ENCODE assay signal across 9 cellular contexts in the genomic region with DNA sequence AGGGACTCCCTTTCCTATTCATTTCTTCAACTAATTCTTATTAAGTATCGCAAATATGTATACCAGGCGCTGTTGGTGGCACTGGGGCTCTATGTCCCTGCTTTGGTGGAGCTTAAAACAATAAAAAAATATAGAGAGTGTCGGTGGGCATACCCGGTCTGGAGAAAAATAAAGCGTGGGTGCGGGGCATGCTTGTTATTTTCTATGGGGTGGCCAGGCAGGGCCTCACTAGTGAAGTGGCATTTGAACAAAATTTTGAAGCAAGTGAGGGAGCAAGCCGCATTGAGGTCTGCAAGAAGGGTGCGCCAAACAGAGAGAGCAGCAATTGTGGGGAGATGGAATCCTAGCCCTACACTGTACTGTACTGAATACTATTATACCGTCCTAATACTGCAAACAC. TPM values are rescaled to one million over a fixed set of nuclear protein-coding genes. Genes with fewer than 3 reads are reported as not detected.
A peak's percentile ranks its signal among the peaks of the same experiment; 100 is the strongest.
DNase-seq lines count a peak whose midpoint lies in the region; ATAC-seq and TF ChIP-seq lines count a peak whose summit lies in the region.
"Had no signal": no experiment of that assay in that cellular context is flagged by ENCODE, and none has a peak within 500 bp of the region (broad histone marks: within the 10 kb centered on the region; RNA-seq: fewer than 3 reads in every experiment).

No MANE protein-coding gene starts in this region.

- intact Hi-C loops in lower lobe of right lung (cut with DNase I), result no loop called here

- peaks cover 17% of the 10 kb centered on the region for H3K27me3 Mint-ChIP-seq in activated T-cell treated with anti-CD3 and anti-CD28 coated beads, Interleukin-2, amount 50 U/mL, for 24 hours
- peaks cover 3% of the 10 kb centered on the region for H3K27me3 Mint-ChIP-seq in activated naive CD8-positive, alpha-beta T cell treated with anti-CD3 and anti-CD28 coated beads for 36 hours

- H3K4me1 ChIP-seq in lower lobe of right lung, result peaks cover 4% of the 10 kb centered on the region
- peaks cover 2 to 18% of the 10 kb centered on the region in 2 donors for H3K4me1 ChIP-seq in thoracic aorta (ENCODE audit: control insufficient read depth in 1 of 2, low read depth in 2 of 2)

- H3K36me3 Mint-ChIP-seq in activated T-cell treated with anti-CD3 and anti-CD28 coated beads, Interleukin-2, amount 50 U/mL, for 24 hours (ENCODE audit: low read depth), result peaks cover 22% of the 10 kb centered on the region
- H3K36me3 Mint-ChIP-seq in activated naive CD8-positive, alpha-beta T cell treated with anti-CD3 and anti-CD28 coated beads for 36 hours, result peaks cover 6% of the 10 kb centered on the region

- peaks cover 30% of the 10 kb centered on the region for H3K4me1 Mint-ChIP-seq in activated T-cell treated with anti-CD3 and anti-CD28 coated beads, Interleukin-2, amount 50 U/mL, for 24 hours (ENCODE audit: low read depth)
- peaks cover 19% of the 10 kb centered on the region for H3K4me1 Mint-ChIP-seq in activated naive CD8-positive, alpha-beta T cell treated with anti-CD3 and anti-CD28 coated beads for 36 hours

- H3K4me3 Mint-ChIP-seq in activated T-cell treated with anti-CD3 and anti-CD28 coated beads, Interleukin-2, amount 50 U/mL, for 24 hours, result peak overlapping the region; percentile 76
- H3K4me3 Mint-ChIP-seq in activated naive CD8-positive, alpha-beta T cell treated with anti-CD3 and anti-CD28 coated beads for 36 hours, result peak overlapping the region; percentile 93

- peak overlapping the region; percentile 60 for H3K27ac Mint-ChIP-seq in activated T-cell treated with anti-CD3 and anti-CD28 coated beads, Interleukin-2, amount 50 U/mL, for 24 hours
- peak overlapping the region; percentile 79 for H3K27ac Mint-ChIP-seq in activated naive CD8-positive, alpha-beta T cell treated with anti-CD3 and anti-CD28 coated beads for 36 hours

- H3K27ac ChIP-seq in lower lobe of right lung, result peak overlapping the region; percentile 90
- peak overlapping the region; percentile 84 to 90 for H3K27ac ChIP-seq in thoracic aorta

- no peak for DNase-seq in activated T-cell treated with anti-CD3 and anti-CD28 coated beads, Interleukin-2, amount 50 U/mL, for 24 hours
- DNase-seq in activated T-cell treated with anti-CD3 and anti-CD28 coated beads for 4 hours (no peak), lower lobe of right lung (no peak), thoracic aorta (ENCODE audit: low spot score) (no peak), H7 (no peak), NCI-H345 treated with DMSO at 0.1 percent for 48 hours (lab: John Stamatoyannopoulos, UW; ENCODE audit: unreplicated experiment) (no peak), NCI-H128 (lab: John Stamatoyannopoulos, UW; ENCODE audit: unreplicated experiment) (no peak)
- no peak for DNase-seq in activated naive CD8-positive, alpha-beta T cell treated with anti-CD3 and anti-CD28 coated beads for 36 hours

- H3K9me3 ChIP-seq in lower lobe of right lung (no peaks in the 10 kb centered on the region), thoracic aorta (no peaks in the 10 kb centered on the region)

- no peaks in the 10 kb centered on the region for H3K27me3 ChIP-seq in lower lobe of right lung (ENCODE audit: low read depth)
- no peaks in the 10 kb centered on the region for H3K27me3 ChIP-seq in thoracic aorta (replicated peaks; ENCODE audit: insufficient read depth)
- peaks cover 2% of the 10 kb centered on the region for H3K27me3 ChIP-seq in H7 (ENCODE audit: control insufficient read depth, insufficient read depth, low read length)

- no peaks in the 10 kb centered on the region for H3K9me3 Mint-ChIP-seq in activated T-cell treated with anti-CD3 and anti-CD28 coated beads, Interleukin-2, amount 50 U/mL, for 24 hours
- no peaks in the 10 kb centered on the region for H3K9me3 Mint-ChIP-seq in activated naive CD8-positive, alpha-beta T cell treated with anti-CD3 and anti-CD28 coated beads for 36 hours

- H3K4me3 ChIP-seq in lower lobe of right lung, result peak overlapping the region; percentile 67
- peak overlapping the region; percentile 80 for H3K4me3 ChIP-seq in thoracic aorta
- no peak overlapping the region for H3K4me3 ChIP-seq in H7 (ENCODE audit: insufficient read depth, low read depth, low read length)

- TF ChIP-seq CTCF in lower lobe of right lung (IDR thresholded peaks at IDR 0.05) (no peak), thoracic aorta (IDR thresholded peaks at IDR 0.05) (no peak)

- ATAC-seq in lower lobe of right lung (no peak), thoracic aorta (ENCODE audit: insufficient number of reproducible peaks, low FRiP score, low read depth) (no peak)

- H3K36me3 ChIP-seq in lower lobe of right lung (peaks cover 16% of the 10 kb centered on the region), thoracic aorta (peaks cover 4% of the 10 kb centered on the region), H7 (replicated peaks; ENCODE audit: control insufficient read depth, insufficient read depth, low read length) (peaks cover 8% of the 10 kb centered on the region)

RNA-seq across cellular contexts. Expression of gene IDS, which starts 0.6 kb away (rescaled TPM):
- 10 to 100 TPM; 38.5 to 38.8 TPM for total RNA-seq in activated naive CD8-positive, alpha-beta T cell treated with anti-CD3 and anti-CD28 coated beads for 36 hours
- total RNA-seq in lower lobe of right lung, result 88.6 TPM
- 100 to 1,000 TPM; 204 to 210 TPM for total RNA-seq in thoracic aorta
- total RNA-seq in H7 (2014; rRNA removed; shearing (Covaris generic)), result 29.0 and 33.7 TPM in 2 replicates

RNA-seq across cellular contexts. Expression of gene EOLA1, which starts 35.1 kb away (rescaled TPM):
- total RNA-seq in activated naive CD8-positive, alpha-beta T cell treated with anti-CD3 and anti-CD28 coated beads for 36 hours, result 10 to 100 TPM; 26.8 to 30.5 TPM
- 19.8 TPM for total RNA-seq in lower lobe of right lung
- 10 to 100 TPM; 22.2 to 22.6 TPM for total RNA-seq in thoracic aorta
- 8.2 and 12.1 TPM in 2 replicates for total RNA-seq in H7 (2014; rRNA removed; shearing (Covaris generic))

RNA-seq across cellular contexts. Expression of gene HSFX3, which starts 44.1 kb away (rescaled TPM):
- total RNA-seq in activated naive CD8-positive, alpha-beta T cell treated with anti-CD3 and anti-CD28 coated beads for 36 hours, result not detected
- not detected for total RNA-seq in lower lobe of right lung
- total RNA-seq in thoracic aorta, result not detected
- not detected in 2 replicates for total RNA-seq in H7 (2014; rRNA removed; shearing (Covaris generic))
- total RNA-seq: sciatic nerve had no signal
